9 cellular contexts compared by ENCODE assay signal in the genomic region with DNA sequence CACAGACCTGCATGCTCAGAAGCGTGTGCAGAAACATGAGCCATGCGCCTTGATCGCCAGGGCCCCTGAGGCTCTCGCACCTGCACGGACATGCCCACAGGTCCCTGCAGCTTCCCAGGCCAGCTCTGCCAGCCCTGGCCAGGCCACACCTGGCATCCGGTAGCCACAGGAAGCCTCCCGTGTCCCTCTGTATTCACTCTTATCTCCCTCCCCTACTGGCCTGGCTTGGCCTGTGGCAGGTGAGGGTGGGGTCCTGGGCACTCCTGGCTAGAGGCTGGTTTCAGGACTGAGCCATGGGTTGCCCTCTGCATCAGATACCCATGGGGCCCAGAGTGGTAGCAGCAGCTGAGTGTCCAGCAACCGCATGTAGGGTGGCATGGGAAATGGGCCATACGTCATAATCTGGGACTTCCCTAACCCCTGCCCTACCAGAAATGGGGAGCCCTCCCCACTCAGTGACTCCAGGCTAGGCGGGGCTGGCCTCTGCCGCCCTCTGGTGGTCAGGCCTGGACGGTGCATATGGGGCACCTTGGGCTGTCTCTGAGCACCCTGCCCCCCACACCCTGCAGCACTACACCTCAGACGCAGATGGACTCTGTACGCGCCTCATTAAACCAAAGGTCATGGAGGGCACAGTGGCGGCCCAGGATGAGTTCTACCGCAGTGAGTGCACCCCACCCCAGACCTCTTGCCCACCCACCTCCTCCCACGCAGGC. TPM values are rescaled to one million over a fixed set of nuclear protein-coding genes. Genes with fewer than 3 reads are reported as not detected.
A peak's percentile ranks its signal among the peaks of the same experiment; 100 is the strongest.
DNase-seq lines count a peak whose midpoint lies in the region; ATAC-seq and TF ChIP-seq lines count a peak whose summit lies in the region.
"Had no signal": no experiment of that assay in that cellular context is flagged by ENCODE, and none has a peak within 500 bp of the region (broad histone marks: within the 10 kb centered on the region; RNA-seq: fewer than 3 reads in every experiment).

No MANE protein-coding gene starts in this region.

- peaks cover 24% of the 10 kb centered on the region; the same call in 1 of the 2 replicates for H3F3A ChIP-seq in SU-DHL-6 (ENCODE audit: insufficient read depth)

- H3K9me3 ChIP-seq in CD8-positive, alpha-beta T cell (ENCODE audit: low read length) = no peaks in the 10 kb centered on the region
- no peaks in the 10 kb centered on the region for H3K9me3 ChIP-seq in SU-DHL-6 (ENCODE audit: insufficient read depth, low read length)

- no peaks in the 10 kb centered on the region for H3K9me3 Mint-ChIP-seq in CD8-positive, alpha-beta T cell
- H3K9me3 Mint-ChIP-seq in IgD-negative memory B cell = no peaks in the 10 kb centered on the region
- H3K9me3 Mint-ChIP-seq in activated naive CD8-positive, alpha-beta T cell treated with anti-CD3 and anti-CD28 coated beads for 36 hours = no peaks in the 10 kb centered on the region

- no peak overlapping the region for H3K4me3 ChIP-seq in CD8-positive, alpha-beta T cell (ENCODE audit: low read depth, low read length)
- H3K4me3 ChIP-seq in SU-DHL-6 (ENCODE audit: insufficient read depth, low read length, poor library complexity, severe bottlenecking) = no peak overlapping the region

- H3K27ac ChIP-seq in CD8-positive, alpha-beta T cell (ENCODE audit: low read depth, low read length) = peak overlapping the region; percentile 36
- H3K27ac ChIP-seq in SU-DHL-6 (ENCODE audit: low read depth, low read length) = peak overlapping the region; percentile 68

- peak; percentile 74 to 93 (median 86) for DNase-seq in CD8-positive, alpha-beta T cell
- DNase-seq in activated naive CD8-positive, alpha-beta T cell treated with anti-CD3 and anti-CD28 coated beads for 36 hours = peak; percentile 87
- DNase-seq in Right ventricle myocardium superior (peak; percentile 89), renal cortical epithelial cell (ENCODE audit: low read depth) (peak; percentile 55), NCI-H187 (lab: John Stamatoyannopoulos, UW) (no peak)

- intact Hi-C loops in CD8-positive, alpha-beta T cell (cut with DNase I, micrococcal nuclease) = loop anchor here (1.0 kb wide), 6 partner anchors 12 to 427 kb away; no protein-coding TSS in a partner anchor
- intact Hi-C loops in Right ventricle myocardium superior (cut with DNase I) = no loop called here

- peak; percentile 92 for TF ChIP-seq CTCF in CD8-positive, alpha-beta T cell (IDR thresholded peaks at IDR 0.05)
- TF ChIP-seq CTCF in SU-DHL-6 (IDR thresholded peaks at IDR 0.05; ENCODE audit: insufficient read depth, low read length, poor library complexity, severe bottlenecking) = peak; percentile 90

- H3K27me3 Mint-ChIP-seq in CD8-positive, alpha-beta T cell (ENCODE audit: low read depth) = no peaks in the 10 kb centered on the region
- no peaks in the 10 kb centered on the region for H3K27me3 Mint-ChIP-seq in IgD-negative memory B cell
- H3K27me3 Mint-ChIP-seq in activated naive CD8-positive, alpha-beta T cell treated with anti-CD3 and anti-CD28 coated beads for 36 hours = no peaks in the 10 kb centered on the region

- no peaks in the 10 kb centered on the region for H3K27me3 ChIP-seq in CD8-positive, alpha-beta T cell (ENCODE audit: insufficient read depth, low read length)
- no peaks in the 10 kb centered on the region for H3K27me3 ChIP-seq in SU-DHL-6 (ENCODE audit: low read length)

- H3K4me1 ChIP-seq in CD8-positive, alpha-beta T cell (ENCODE audit: insufficient read depth, low read length) = peaks cover 56% of the 10 kb centered on the region

- H3K9ac ChIP-seq in SU-DHL-6 (ENCODE audit: low read length) = 0 out of 2 replicates have a peak overlapping the region, but pooled peaks have one; percentile 6

- peaks cover 32% of the 10 kb centered on the region for H3K79me2 ChIP-seq in SU-DHL-6 (ENCODE audit: insufficient read depth, low read length)

- H3K27ac Mint-ChIP-seq in CD8-positive, alpha-beta T cell = peak overlapping the region; percentile 92
- H3K27ac Mint-ChIP-seq in IgD-negative memory B cell = peak overlapping the region; percentile 82 to 96 (median 96)
- peak overlapping the region; percentile 89 for H3K27ac Mint-ChIP-seq in activated naive CD8-positive, alpha-beta T cell treated with anti-CD3 and anti-CD28 coated beads for 36 hours

- H4K20me1 ChIP-seq in SU-DHL-6 (ENCODE audit: low read depth, low read length) = no peaks in the 10 kb centered on the region

- H3K4me3 Mint-ChIP-seq in CD8-positive, alpha-beta T cell = peak overlapping the region; percentile 42
- peak overlapping the region; percentile 16 to 85 (median 80) for H3K4me3 Mint-ChIP-seq in IgD-negative memory B cell
- peak overlapping the region; percentile 4 for H3K4me3 Mint-ChIP-seq in activated naive CD8-positive, alpha-beta T cell treated with anti-CD3 and anti-CD28 coated beads for 36 hours

- H3K4me2 ChIP-seq in SU-DHL-6 (ENCODE audit: low read depth, low read length, poor library complexity, severe bottlenecking) = peak overlapping the region; percentile 8

- ATAC-seq in CD8-positive, alpha-beta T cell = peak; percentile 95
- ATAC-seq in GM19463 (IDR thresholded peaks at IDR 0.05; ENCODE audit: unreplicated experiment) (peak; percentile 80), Right ventricle myocardium superior (ENCODE audit: poor library complexity) (peak; percentile 86)

- no peaks in the 10 kb centered on the region for H3K9me2 ChIP-seq in SU-DHL-6 (replicated peaks; ENCODE audit: insufficient read depth, low read length)

- POLR2A ChIA-PET in CD8-positive, alpha-beta T cell (lab: Charles Lee) = interaction anchor here (0.5 to 15.4 kb wide), 4 partner anchors 10 to 168 kb away, joined by 3 to 512 read pairs (median 4); a partner anchor contains a TSS

- peaks cover 56% of the 10 kb centered on the region for H3K4me1 Mint-ChIP-seq in CD8-positive, alpha-beta T cell (ENCODE audit: low read depth)
- peaks cover 41 to 45% (median 42%) of the 10 kb centered on the region in 3 donors for H3K4me1 Mint-ChIP-seq in IgD-negative memory B cell
- peaks cover 48% of the 10 kb centered on the region for H3K4me1 Mint-ChIP-seq in activated naive CD8-positive, alpha-beta T cell treated with anti-CD3 and anti-CD28 coated beads for 36 hours

- peaks cover 42% of the 10 kb centered on the region for H3K36me3 ChIP-seq in CD8-positive, alpha-beta T cell (ENCODE audit: insufficient read depth, low read length)
- peaks cover 28% of the 10 kb centered on the region for H3K36me3 ChIP-seq in SU-DHL-6 (ENCODE audit: low read length)

- no peak overlapping the region for H2AFZ ChIP-seq in SU-DHL-6 (ENCODE audit: low read depth, low read length, severe bottlenecking)

- H3K36me3 Mint-ChIP-seq in CD8-positive, alpha-beta T cell = peaks cover 78% of the 10 kb centered on the region
- peaks cover 4% of the 10 kb centered on the region for H3K36me3 Mint-ChIP-seq in IgD-negative memory B cell
- H3K36me3 Mint-ChIP-seq in activated naive CD8-positive, alpha-beta T cell treated with anti-CD3 and anti-CD28 coated beads for 36 hours = peaks cover 40% of the 10 kb centered on the region

- CTCF ChIA-PET in CD8-positive, alpha-beta T cell (lab: Charles Lee) = interaction anchor here (0.6 to 38.4 kb wide), 27 partner anchors 9 to 183 kb away, joined by 3 to 1956 read pairs (median 3); a partner anchor contains a TSS

RNA-seq across cellular contexts. Expression of a gene that starts 12.6 kb away (rescaled TPM):
- total RNA-seq in CD8-positive, alpha-beta T cell = not detected
- polyA plus RNA-seq in IgD-negative memory B cell = not detected
- total RNA-seq in activated naive CD8-positive, alpha-beta T cell treated with anti-CD3 and anti-CD28 coated beads for 36 hours = under 1 TPM; 0.14 to 0.33 TPM
- total RNA-seq in Right ventricle myocardium superior (20.6 TPM), renal cortical epithelial cell (not detected in 2 replicates)

RNA-seq across cellular contexts. Expression of a gene that starts 18.1 kb away (rescaled TPM):
- total RNA-seq in CD8-positive, alpha-beta T cell = 100 to 1,000 TPM in 1 of 2 experiments, 10 to 100 TPM in 1; 99.5 to 118 TPM
- 214 TPM for polyA plus RNA-seq in IgD-negative memory B cell
- 100 to 1,000 TPM; 308 to 310 TPM for total RNA-seq in activated naive CD8-positive, alpha-beta T cell treated with anti-CD3 and anti-CD28 coated beads for 36 hours
- total RNA-seq in Right ventricle myocardium superior = 45.5 TPM
- 28.5 and 58.4 TPM in 2 replicates for total RNA-seq in renal cortical epithelial cell

RNA-seq across cellular contexts. Expression of a gene that starts 26.4 kb away (rescaled TPM):
- under 1 TPM; 0.19 to 0.36 TPM for total RNA-seq in CD8-positive, alpha-beta T cell
- not detected for polyA plus RNA-seq in IgD-negative memory B cell
- total RNA-seq in activated naive CD8-positive, alpha-beta T cell treated with anti-CD3 and anti-CD28 coated beads for 36 hours = under 1 TPM in 1 of 2 experiments, not detected in 1; 0.19 TPM
- total RNA-seq in Right ventricle myocardium superior = 3.6 TPM
- total RNA-seq in renal cortical epithelial cell = not detected in 2 replicates

RNA-seq across cellular contexts. Expression of a gene that starts 43.0 kb away (rescaled TPM):
- total RNA-seq in CD8-positive, alpha-beta T cell = 10 to 100 TPM; 34.3 to 35.1 TPM
- 25.2 TPM for polyA plus RNA-seq in IgD-negative memory B cell
- total RNA-seq in activated naive CD8-positive, alpha-beta T cell treated with anti-CD3 and anti-CD28 coated beads for 36 hours = 10 to 100 TPM; 41.1 to 49.9 TPM
- 35.8 TPM for total RNA-seq in Right ventricle myocardium superior
- 13.4 and 20.4 TPM in 2 replicates for total RNA-seq in renal cortical epithelial cell

RNA-seq across cellular contexts. Expression of a gene that starts 51.4 kb away (rescaled TPM):
- total RNA-seq in CD8-positive, alpha-beta T cell = not detected
- not detected for polyA plus RNA-seq in IgD-negative memory B cell
- not detected for total RNA-seq in activated naive CD8-positive, alpha-beta T cell treated with anti-CD3 and anti-CD28 coated beads for 36 hours
- not detected for total RNA-seq in Right ventricle myocardium superior
- total RNA-seq in renal cortical epithelial cell = not detected in 2 replicates
- total RNA-seq: T-helper 1 cell treated with Interleukin-12 subunit alpha and Interleukin-12 subunit beta and Interleukin-4 antibody, amounts not matched to agents 30 ng/mL and 1 ng/mL, for 36 hours had no signal

Comparison
In these comparisons a context has a peak if more than half of its experiments do, and no peak if none do; other contexts are left out.
1. DNase-seq: peak in CD8-positive, alpha-beta T cell (7 of 7), activated naive CD8-positive, alpha-beta T cell treated with anti-CD3 and anti-CD28 coated beads for 36 hours (single experiment), Right ventricle myocardium superior (single experiment) and renal cortical epithelial cell (single experiment); none in NCI-H187 (0 of 2).
2. H3K4me3 Mint-ChIP-seq: peak in every context shown above with its lines; median percentile 80 in IgD-negative memory B cell; 42 in CD8-positive, alpha-beta T cell; 4 in activated naive CD8-positive, alpha-beta T cell treated with anti-CD3 and anti-CD28 coated beads for 36 hours.
3. RNA of a gene that starts 12.6 kb away (total RNA-seq): 20.6 TPM in Right ventricle myocardium superior (single experiment); not detected in CD8-positive, alpha-beta T cell, 0.14 to 0.33 TPM in activated naive CD8-positive, alpha-beta T cell treated with anti-CD3 and anti-CD28 coated beads for 36 hours and not detected in renal cortical epithelial cell; every median in the first group is over 10 times any median in the second.
4. Peak in every context shown above with its lines, with median percentiles within 50 percentile points of each other: ATAC-seq and H3K27ac Mint-ChIP-seq.